ENCODE assay signal across 8 cellular contexts in genomic region chr10:689433-690226, GRCh38. TPM values are rescaled to one million over a fixed set of nuclear protein-coding genes. Genes with fewer than 3 reads are reported as not detected.
DNase-seq lines count a peak whose midpoint lies in the region; ATAC-seq and TF ChIP-seq lines count a peak whose summit lies in the region.

A gene with protein sequence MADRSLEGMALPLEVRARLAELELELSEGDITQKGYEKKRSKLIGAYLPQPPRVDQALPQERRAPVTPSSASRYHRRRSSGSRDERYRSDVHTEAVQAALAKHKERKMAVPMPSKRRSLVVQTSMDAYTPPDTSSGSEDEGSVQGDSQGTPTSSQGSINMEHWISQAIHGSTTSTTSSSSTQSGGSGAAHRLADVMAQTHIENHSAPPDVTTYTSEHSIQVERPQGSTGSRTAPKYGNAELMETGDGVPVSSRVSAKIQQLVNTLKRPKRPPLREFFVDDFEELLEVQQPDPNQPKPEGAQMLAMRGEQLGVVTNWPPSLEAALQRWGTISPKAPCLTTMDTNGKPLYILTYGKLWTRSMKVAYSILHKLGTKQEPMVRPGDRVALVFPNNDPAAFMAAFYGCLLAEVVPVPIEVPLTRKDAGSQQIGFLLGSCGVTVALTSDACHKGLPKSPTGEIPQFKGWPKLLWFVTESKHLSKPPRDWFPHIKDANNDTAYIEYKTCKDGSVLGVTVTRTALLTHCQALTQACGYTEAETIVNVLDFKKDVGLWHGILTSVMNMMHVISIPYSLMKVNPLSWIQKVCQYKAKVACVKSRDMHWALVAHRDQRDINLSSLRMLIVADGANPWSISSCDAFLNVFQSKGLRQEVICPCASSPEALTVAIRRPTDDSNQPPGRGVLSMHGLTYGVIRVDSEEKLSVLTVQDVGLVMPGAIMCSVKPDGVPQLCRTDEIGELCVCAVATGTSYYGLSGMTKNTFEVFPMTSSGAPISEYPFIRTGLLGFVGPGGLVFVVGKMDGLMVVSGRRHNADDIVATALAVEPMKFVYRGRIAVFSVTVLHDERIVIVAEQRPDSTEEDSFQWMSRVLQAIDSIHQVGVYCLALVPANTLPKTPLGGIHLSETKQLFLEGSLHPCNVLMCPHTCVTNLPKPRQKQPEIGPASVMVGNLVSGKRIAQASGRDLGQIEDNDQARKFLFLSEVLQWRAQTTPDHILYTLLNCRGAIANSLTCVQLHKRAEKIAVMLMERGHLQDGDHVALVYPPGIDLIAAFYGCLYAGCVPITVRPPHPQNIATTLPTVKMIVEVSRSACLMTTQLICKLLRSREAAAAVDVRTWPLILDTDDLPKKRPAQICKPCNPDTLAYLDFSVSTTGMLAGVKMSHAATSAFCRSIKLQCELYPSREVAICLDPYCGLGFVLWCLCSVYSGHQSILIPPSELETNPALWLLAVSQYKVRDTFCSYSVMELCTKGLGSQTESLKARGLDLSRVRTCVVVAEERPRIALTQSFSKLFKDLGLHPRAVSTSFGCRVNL (N-terminal part only) (minus strand): TSS chr10:689668. CDS start chr10:689578, 90 bp downstream.

- intact Hi-C loops in posterior vena cava (cut with DNase I) = loop anchor here (5.0 to 10.0 kb wide), 3 partner anchors 105 to 185 kb away; no protein-coding TSS in a partner anchor

- DNase-seq in DMS53 treated with DMSO at 0.1 percent for 48 hours (lab: John Stamatoyannopoulos, UW; ENCODE audit: unreplicated experiment) (peak; percentile 52), NCI-H1105 treated with DMSO at 0.1 percent for 48 hours (lab: John Stamatoyannopoulos, UW) (peak; percentile 32), astrocyte of the cerebellum (ENCODE audit: low read depth) (peak; percentile 42), hepatic stellate cell (ENCODE audit: low spot score) (peak; percentile 96), posterior vena cava (ENCODE audit: low spot score) (peak; percentile 91)
- no peak for DNase-seq in activated effector memory CD4-positive, alpha-beta T cell treated with Interleukin-2 at 50 U/mL for 16 hours

- peak within 1 kb of the TSS; percentile 58 for H3K4me3 ChIP-seq in astrocyte of the cerebellum (ENCODE audit: low read depth, low read length)

- no peak for TF ChIP-seq CTCF in astrocyte of the cerebellum (IDR thresholded peaks at IDR 0.05; ENCODE audit: low read depth, low read length, missing control alignments)

- in situ Hi-C loops in astrocyte of the cerebellum (cut with HindIII; ENCODE audit: low sequenced_read_pairs) = no loop called here

- ATAC-seq in GM18517 (IDR thresholded peaks at IDR 0.05; ENCODE audit: unreplicated experiment) (no peak), HG03097 (IDR thresholded peaks at IDR 0.05; ENCODE audit: low FRiP score, unreplicated experiment) (no peak)

RNA-seq across cellular contexts. Expression of the gene that starts here (rescaled TPM):
- total RNA-seq in posterior vena cava = 10 to 100 TPM; 39.3 to 45.6 TPM
